8 cellular contexts compared by ENCODE assay signal in the genomic region with DNA sequence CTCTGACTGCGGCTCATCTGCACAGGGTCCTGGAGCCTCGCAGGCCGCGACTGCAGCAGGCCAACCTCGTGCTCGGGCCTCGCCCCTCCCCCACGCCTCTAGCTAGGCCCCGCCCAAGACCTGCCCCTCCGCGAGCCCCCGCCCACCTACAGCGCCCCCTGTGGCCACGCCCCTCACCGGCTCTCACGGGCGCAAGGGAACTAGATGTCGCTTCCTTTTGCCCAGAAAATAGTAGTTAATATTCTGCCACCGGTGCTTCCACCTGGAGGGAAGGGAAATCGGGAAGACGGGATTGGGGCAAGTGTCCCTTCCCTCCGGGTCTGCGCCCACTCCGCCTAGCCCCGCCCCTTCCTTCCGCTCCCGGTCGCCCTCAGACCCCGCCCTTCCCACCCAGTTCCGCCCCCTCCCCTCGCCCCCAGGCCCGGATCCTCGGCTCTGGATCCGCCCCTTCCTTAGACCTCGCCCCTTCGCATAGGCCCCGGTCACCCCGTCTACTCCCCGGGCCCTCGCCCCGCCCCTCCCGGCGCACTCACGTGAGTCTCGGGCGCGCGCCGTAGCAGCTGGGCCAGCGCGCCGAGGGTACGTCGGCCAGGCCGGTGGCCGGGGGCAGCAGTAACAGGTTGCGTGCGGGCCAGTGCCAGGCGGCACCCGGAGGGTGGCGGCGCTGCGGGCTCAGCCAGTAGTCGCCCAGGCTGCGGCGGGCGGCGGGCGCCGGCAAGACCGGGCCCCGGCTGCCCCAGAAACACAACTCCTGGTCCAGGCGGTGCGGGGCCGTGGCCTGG. TPM values are rescaled to one million over a fixed set of nuclear protein-coding genes. Genes with fewer than 3 reads are reported as not detected.
DNase-seq lines count a peak whose midpoint lies in the region; ATAC-seq, FAIRE-seq and TF ChIP-seq lines count a peak whose summit lies in the region.

No MANE protein-coding gene starts in this region.

- ATAC-seq in GM18502 (IDR thresholded peaks at IDR 0.05; ENCODE audit: poor library complexity, unreplicated experiment) (peak; percentile 88), HG02885 (IDR thresholded peaks at IDR 0.05; ENCODE audit: poor library complexity, unreplicated experiment) (peak; percentile 93), HG03378 (IDR thresholded peaks at IDR 0.05; ENCODE audit: unreplicated experiment) (no peak)

- peak overlapping the region; percentile 66 for H3K27ac ChIP-seq in astrocyte (ENCODE audit: low read depth, low read length)

- H3K36me3 Mint-ChIP-seq in T-helper 2 cell treated with Interferon-gamma antibody and Interleukin-4, amounts not matched to agents 5 μg/mL and 100 μg/mL, for 36 hours (ENCODE audit: low read depth) = no peaks in the 10 kb centered on the region
- H3K36me3 Mint-ChIP-seq in astrocyte (ENCODE audit: low read depth, unreplicated experiment) = peaks cover 9% of the 10 kb centered on the region

- peaks cover 3% of the 10 kb centered on the region for H3K27me3 ChIP-seq in astrocyte (ENCODE audit: insufficient read depth, low read length)

- peak overlapping the region; percentile 72 for H3K27ac Mint-ChIP-seq in T-helper 2 cell treated with Interferon-gamma antibody and Interleukin-4, amounts not matched to agents 5 μg/mL and 100 μg/mL, for 36 hours
- H3K27ac Mint-ChIP-seq in astrocyte (ENCODE audit: unreplicated experiment) = peak overlapping the region; percentile 58

- peak; percentile 85 to 98 for DNase-seq in NCI-H187 (lab: John Stamatoyannopoulos, UW)
- DNase-seq in T-helper 2 cell treated with Interferon-gamma antibody and Interleukin-4, amounts not matched to agents 5 μg/mL and 100 μg/mL, for 36 hours (ENCODE audit: low spot score) = peak; percentile 89
- DNase-seq in astrocyte (ENCODE audit: low read depth) = peak; percentile 79
- peak; percentile 89 to 91 for DNase-seq in hippocampal formation (lab: John Stamatoyannopoulos, UW)
- peak; percentile 91 for DNase-seq in retina

- H3K4me1 Mint-ChIP-seq in T-helper 2 cell treated with Interferon-gamma antibody and Interleukin-4, amounts not matched to agents 5 μg/mL and 100 μg/mL, for 36 hours (ENCODE audit: low read depth) = peaks cover 30% of the 10 kb centered on the region
- peaks cover 33% of the 10 kb centered on the region for H3K4me1 Mint-ChIP-seq in astrocyte (ENCODE audit: low read depth, unreplicated experiment)

- H4K20me1 ChIP-seq in astrocyte (ENCODE audit: insufficient read depth, low read length) = no peaks in the 10 kb centered on the region

- H2AFZ ChIP-seq in astrocyte (ENCODE audit: low read depth, low read length) = peak overlapping the region; percentile 90

- no peak for TF ChIP-seq CTCF in astrocyte (IDR thresholded peaks at IDR 0.05; ENCODE audit: insufficient read depth, low read depth, low read length)

- H3K79me2 ChIP-seq in astrocyte (ENCODE audit: insufficient read depth, low read length) = no peaks in the 10 kb centered on the region

- no peak for FAIRE-seq in astrocyte (lab: Jason Lieb, UNC)

- peak overlapping the region; percentile 84 for H3K4me3 Mint-ChIP-seq in T-helper 2 cell treated with Interferon-gamma antibody and Interleukin-4, amounts not matched to agents 5 μg/mL and 100 μg/mL, for 36 hours
- peak overlapping the region; percentile 84 for H3K4me3 Mint-ChIP-seq in astrocyte (ENCODE audit: unreplicated experiment)

- peak overlapping the region; percentile 93 for H3K4me2 ChIP-seq in astrocyte (ENCODE audit: low read length)

- no peaks in the 10 kb centered on the region for H3K9me3 Mint-ChIP-seq in T-helper 2 cell treated with Interferon-gamma antibody and Interleukin-4, amounts not matched to agents 5 μg/mL and 100 μg/mL, for 36 hours
- no peaks in the 10 kb centered on the region for H3K9me3 Mint-ChIP-seq in astrocyte (ENCODE audit: unreplicated experiment)

- H3K9ac ChIP-seq in astrocyte (ENCODE audit: low read length) = peak overlapping the region; percentile 89

- no peaks in the 10 kb centered on the region for H3K36me3 ChIP-seq in astrocyte (ENCODE audit: insufficient read depth, low read length)

- no peaks in the 10 kb centered on the region for H3K9me3 ChIP-seq in astrocyte (ENCODE audit: insufficient read depth, low read depth, low read length)

- H3K27me3 Mint-ChIP-seq in T-helper 2 cell treated with Interferon-gamma antibody and Interleukin-4, amounts not matched to agents 5 μg/mL and 100 μg/mL, for 36 hours (ENCODE audit: low read depth) = peaks cover 5% of the 10 kb centered on the region
- H3K27me3 Mint-ChIP-seq in astrocyte (ENCODE audit: low read depth, unreplicated experiment) = peaks cover 7% of the 10 kb centered on the region

- peaks cover 31% of the 10 kb centered on the region for H3K4me1 ChIP-seq in astrocyte (ENCODE audit: insufficient read depth, low read length)

- H3K4me3 ChIP-seq in astrocyte (ENCODE audit: insufficient read depth, low read depth, low read length) = peak overlapping the region; percentile 62

RNA-seq across cellular contexts. Expression of gene FAM229A, which starts 11.0 kb away (rescaled TPM):
- total RNA-seq in astrocyte = 3.5 and 4.2 TPM in 2 replicates

RNA-seq across cellular contexts. Expression of gene TSSK3, which starts 11.1 kb away (rescaled TPM):
- 0.32 and 0.87 TPM in 2 replicates for total RNA-seq in astrocyte

RNA-seq across cellular contexts. Expression of gene MARCKSL1, which starts 15.2 kb away (rescaled TPM):
- total RNA-seq in astrocyte = 185 and 213 TPM in 2 replicates

RNA-seq across cellular contexts. Expression of gene BSDC1, which starts 43.0 kb away (rescaled TPM):
- total RNA-seq in astrocyte = 71.9 and 73.1 TPM in 2 replicates

RNA-seq across cellular contexts. Expression of gene HDAC1, which starts 59.4 kb away (rescaled TPM):
- total RNA-seq in astrocyte = 94.1 and 99.6 TPM in 2 replicates
